In genomic region chr15:66275352-66275751, GRCh38 we compare ENCODE assay signal across 37 cellular contexts. TPM values are rescaled to one million over a fixed set of nuclear protein-coding genes. Genes with fewer than 3 reads are reported as not detected.
"Had no signal": no experiment of that assay in that cellular context is flagged by ENCODE, and none has a peak within 500 bp of the region (broad histone marks: within the 10 kb centered on the region; RNA-seq: fewer than 3 reads in every experiment).

No MANE protein-coding gene starts in this region.

- H3K4me3 ChIP-seq: MG63 had no signal

- H3K9me3 ChIP-seq: MG63 had no signal

- H3K27me3 ChIP-seq: MG63 had no signal

- DNase-seq: Karpas-422, Kasumi-1, MG63, MM.1S, MV-4-11, NCI-H1048, NCI-H1092, NCI-H1092 treated with DMSO at 0.1 percent for 48 hours, NCI-H1105, NCI-H1105 treated with DMSO at 0.1 percent for 48 hours, NCI-H1417, NCI-H1417 treated with DMSO at 0.1 percent for 48 hours, NCI-H1436, NCI-H1436 treated with DMSO at 0.1 percent for 48 hours, NCI-H146, NCI-H1694, NCI-H1694 treated with DMSO at 0.1 percent for 48 hours, NCI-H187, NCI-H187 treated with DMSO at 0.1 percent for 48 hours, NCI-H1930, NCI-H2029, NCI-H2029 treated with DMSO at 0.1 percent for 48 hours, NCI-H2081, NCI-H2081 treated with DMSO at 0.1 percent for 48 hours, NCI-H2107, NCI-H2171, NCI-H2171 treated with DMSO at 0.1 percent for 48 hours, NCI-H2227 treated with DMSO at 0.1 percent for 48 hours, NCI-H226, NCI-H345, NCI-H446, NCI-H446 treated with DMSO at 0.1 percent for 48 hours, NCI-H510A, NCI-H510A treated with DMSO at 0.1 percent for 48 hours, NCI-H524, NCI-H524 treated with DMSO at 0.1 percent for 48 hours had no signal

- H3K36me3 ChIP-seq: MG63 had no signal

RNA-seq across cellular contexts. Expression of gene MEGF11, which starts 21.8 kb away (rescaled TPM):
- total RNA-seq: LHCN-M2 had no signal
